ENCODE assay signal across 9 cellular contexts in genomic region chr1:60848583-60849188, GRCh38.
DNase-seq lines count a peak whose midpoint lies in the region; ATAC-seq lines count a peak whose summit lies in the region.
"Had no signal": no experiment of that assay in that cellular context is flagged by ENCODE, and none has a peak within 500 bp of the region (broad histone marks: within the 10 kb centered on the region; RNA-seq: fewer than 3 reads in every experiment).

No MANE protein-coding gene starts in this region.

- peaks cover 13% of the 10 kb centered on the region; the same call in 1 of the 2 replicates for H3K9me3 ChIP-seq in HUES48 (ENCODE audit: control insufficient read depth, insufficient read depth, low read length)

- H3K4me1 Mint-ChIP-seq in activated T-helper 1 cell treated with anti-CD3 and anti-CD28 coated beads, Interleukin-12 subunit alpha, Interleukin-12 subunit beta, Interleukin-2, Interleukin-4 antibody, amounts not matched to agents 30 ng/mL and 10 ng/mL and 1 ng/mL, durations not matched to agents 14 hours and 24 hours and 36 hours (ENCODE audit: low read depth) = no peaks in the 10 kb centered on the region
- H3K4me1 Mint-ChIP-seq: IgD-negative memory B cell had no signal

- H3K4me3 Mint-ChIP-seq in activated T-helper 1 cell treated with anti-CD3 and anti-CD28 coated beads, Interleukin-12 subunit alpha, Interleukin-12 subunit beta, Interleukin-2, Interleukin-4 antibody, amounts not matched to agents 30 ng/mL and 10 ng/mL and 1 ng/mL, durations not matched to agents 14 hours and 24 hours and 36 hours = no peak overlapping the region
- H3K4me3 Mint-ChIP-seq: IgD-negative memory B cell had no signal

- H3K27ac Mint-ChIP-seq in activated T-helper 1 cell treated with anti-CD3 and anti-CD28 coated beads, Interleukin-12 subunit alpha, Interleukin-12 subunit beta, Interleukin-2, Interleukin-4 antibody, amounts not matched to agents 30 ng/mL and 10 ng/mL and 1 ng/mL, durations not matched to agents 14 hours and 24 hours and 36 hours = no peak overlapping the region
- H3K27ac Mint-ChIP-seq: IgD-negative memory B cell had no signal

- no peaks in the 10 kb centered on the region for H3K36me3 Mint-ChIP-seq in activated T-helper 1 cell treated with anti-CD3 and anti-CD28 coated beads, Interleukin-12 subunit alpha, Interleukin-12 subunit beta, Interleukin-2, Interleukin-4 antibody, amounts not matched to agents 30 ng/mL and 10 ng/mL and 1 ng/mL, durations not matched to agents 14 hours and 24 hours and 36 hours (ENCODE audit: low read depth)
- H3K36me3 Mint-ChIP-seq: IgD-negative memory B cell had no signal

- H3K27ac ChIP-seq in HUES48 (ENCODE audit: low read depth, low read length) = peak overlapping the region; percentile 84

- ATAC-seq in GM18519 (IDR thresholded peaks at IDR 0.05; ENCODE audit: low FRiP score, unreplicated experiment) = no peak

- no peaks in the 10 kb centered on the region for H3K36me3 ChIP-seq in HUES48 (ENCODE audit: control insufficient read depth, insufficient read depth, low read length)

- peak overlapping the region; percentile 37; the same call in 1 of the 2 replicates for H3K4me3 ChIP-seq in HUES48 (ENCODE audit: low read depth, low read length)

- no peaks in the 10 kb centered on the region for H3K9me3 Mint-ChIP-seq in activated T-helper 1 cell treated with anti-CD3 and anti-CD28 coated beads, Interleukin-12 subunit alpha, Interleukin-12 subunit beta, Interleukin-2, Interleukin-4 antibody, amounts not matched to agents 30 ng/mL and 10 ng/mL and 1 ng/mL, durations not matched to agents 14 hours and 24 hours and 36 hours

- peak; percentile 52 for DNase-seq in CD1c-positive myeloid dendritic cell (ENCODE audit: extremely low spot score)
- peak; percentile 52 for DNase-seq in SHP77 treated with DMSO at 0.1 percent for 48 hours (lab: John Stamatoyannopoulos, UW)
- peak; percentile 4 for DNase-seq in glomerular visceral epithelial cell (ENCODE audit: extremely low spot score)
- DNase-seq in activated T-helper 1 cell treated with anti-CD3 and anti-CD28 coated beads, Interleukin-12 subunit alpha, Interleukin-12 subunit beta, Interleukin-2, Interleukin-4 antibody, amounts not matched to agents 30 ng/mL and 10 ng/mL and 1 ng/mL, durations not matched to agents 14 hours and 24 hours and 36 hours (ENCODE audit: low spot score) = no peak
- no peak for DNase-seq in head of caudate nucleus
- DNase-seq in stimulated activated CD4-positive, alpha-beta T cell treated with anti-CD3 and anti-CD28 coated beads, Interleukin-2, amount 100 ng/mL, for 48 hours = no peak

- intact Hi-C loops in activated T-helper 1 cell treated with anti-CD3 and anti-CD28 coated beads, Interleukin-12 subunit alpha, Interleukin-12 subunit beta, Interleukin-2, Interleukin-4 antibody, amounts not matched to agents 30 ng/mL and 10 ng/mL and 1 ng/mL, durations not matched to agents 14 hours and 24 hours and 36 hours (cut with micrococcal nuclease) = loop anchor here (1.0 to 5.0 kb wide), 3 partner anchors 195 to 1004 kb away; no protein-coding TSS in a partner anchor
- intact Hi-C loops in head of caudate nucleus (cut with DNase I) = no loop called here

- H3K27me3 Mint-ChIP-seq in activated T-helper 1 cell treated with anti-CD3 and anti-CD28 coated beads, Interleukin-12 subunit alpha, Interleukin-12 subunit beta, Interleukin-2, Interleukin-4 antibody, amounts not matched to agents 30 ng/mL and 10 ng/mL and 1 ng/mL, durations not matched to agents 14 hours and 24 hours and 36 hours (ENCODE audit: insufficient read depth) = peaks cover 9% of the 10 kb centered on the region

- peak overlapping the region; percentile 20; the same call in 1 of the 2 replicates for H3K9ac ChIP-seq in HUES48 (ENCODE audit: low read depth, low read length)

- peaks cover 25% of the 10 kb centered on the region for H3K4me1 ChIP-seq in HUES48 (ENCODE audit: control insufficient read depth, insufficient read depth, low read length)

- H3K27me3 ChIP-seq in HUES48 (ENCODE audit: control insufficient read depth, insufficient read depth, low read length) = no peaks in the 10 kb centered on the region

Comparison
In these comparisons a context has a peak if more than half of its experiments do, and no peak if none do; other contexts are left out.
1. DNase-seq: peak in CD1c-positive myeloid dendritic cell (single experiment), SHP77 treated with DMSO at 0.1 percent for 48 hours (single experiment) and glomerular visceral epithelial cell (single experiment); none in activated T-helper 1 cell treated with anti-CD3 and anti-CD28 coated beads, Interleukin-12 subunit alpha, Interleukin-12 subunit beta, Interleukin-2, Interleukin-4 antibody, amounts not matched to agents 30 ng/mL and 10 ng/mL and 1 ng/mL, durations not matched to agents 14 hours and 24 hours and 36 hours (single experiment), head of caudate nucleus (0 of 42) and stimulated activated CD4-positive, alpha-beta T cell treated with anti-CD3 and anti-CD28 coated beads, Interleukin-2, amount 100 ng/mL, for 48 hours (0 of 2).